ENCODE assay signal across 10 cellular contexts in the genomic region with DNA sequence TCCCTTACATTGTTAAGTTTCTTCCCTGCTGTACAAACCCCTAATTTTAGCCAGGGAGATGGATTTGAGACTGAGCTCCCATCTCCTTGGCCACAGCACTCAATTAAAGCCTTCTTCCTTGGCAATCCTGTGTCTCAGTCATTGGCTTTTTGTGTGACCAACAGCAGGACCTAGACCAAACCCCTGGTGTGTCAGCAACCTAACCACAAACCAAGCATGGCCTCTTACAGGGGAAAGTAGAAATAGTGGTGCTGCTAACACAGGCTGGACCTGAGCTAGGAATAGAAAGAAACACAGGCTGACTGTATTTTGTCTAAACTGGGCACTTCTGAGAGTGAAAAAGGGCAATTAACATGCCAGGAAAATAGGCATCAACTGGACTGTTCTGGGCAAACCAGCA.
DNase-seq lines count a peak whose midpoint lies in the region; ATAC-seq and TF ChIP-seq lines count a peak whose summit lies in the region.
"Had no signal": no experiment of that assay in that cellular context is flagged by ENCODE, and none has a peak within 500 bp of the region (broad histone marks: within the 10 kb centered on the region; RNA-seq: fewer than 3 reads in every experiment).

No MANE protein-coding gene starts in this region.

- no peak overlapping the region for H3K4me3 ChIP-seq in fibroblast of mammary gland (ENCODE audit: control insufficient read depth, low read depth, low read length)

- TF ChIP-seq CTCF in fibroblast of mammary gland (conservative IDR thresholded peaks at IDR 0.05; ENCODE audit: control insufficient read depth, insufficient read depth, low read depth, low read length): no peak

- ATAC-seq in GM21529 (IDR thresholded peaks at IDR 0.05; ENCODE audit: unreplicated experiment): peak; percentile 70

- DNase-seq in CD1c-positive myeloid dendritic cell (ENCODE audit: extremely low spot score): peak; percentile 28
- peak; percentile 84 for DNase-seq in OCI-M1 (lab: John Stamatoyannopoulos, UW)
- DNase-seq in fibroblast of mammary gland (ENCODE audit: low read depth): peak; percentile 55
- DNase-seq in anterior cingulate cortex (lab: John Stamatoyannopoulos, UW): no peak
- no peak for DNase-seq in cerebellar nuclear complex (lab: John Stamatoyannopoulos, UW)
- no peak for DNase-seq in hypothalamus (lab: John Stamatoyannopoulos, UW)
- DNase-seq in amygdala (lab: John Stamatoyannopoulos, UW): no peak
- DNase-seq: COR-L47, NCI-H1048 had no signal

Comparison
In these comparisons a context has a peak if more than half of its experiments do, and no peak if none do; other contexts are left out.
1. DNase-seq: peak in CD1c-positive myeloid dendritic cell (single experiment), OCI-M1 (single experiment) and fibroblast of mammary gland (single experiment); none in anterior cingulate cortex (0 of 58), cerebellar nuclear complex (0 of 2), hypothalamus (0 of 51) and amygdala (0 of 56).